ENCODE assay signal across 8 cellular contexts in genomic region chr16:29227756-29228663, GRCh38.
A peak's percentile ranks its signal among the peaks of the same experiment; 100 is the strongest.
DNase-seq lines count a peak whose midpoint lies in the region; ATAC-seq, FAIRE-seq and TF ChIP-seq lines count a peak whose summit lies in the region.
"Not testable (repeated sequence)": the region's sequence is repeated elsewhere in the genome, so short reads cannot be mapped to it uniquely, and the experiment has no call there.

No MANE protein-coding gene starts in this region.

- H3K36me3 Mint-ChIP-seq in activated naive CD4-positive, alpha-beta T cell treated with anti-CD3 and anti-CD28 coated beads, Interleukin-2, amount 50 U/mL, for 72 hours; nephron progenitor cell (ENCODE audit: low read depth): not testable (repeated sequence)
- H3K36me3 Mint-ChIP-seq in stimulated activated naive B cell treated with anti-CD40 and anti-IgM and Interleukin-4, amounts not matched to agents 10 μg/mL and 1 μg/mL and 100 μg/mL, for 72 hours, result peaks cover 19 to 21% of the 10 kb centered on the region in 2 donors

- H3K4me1 Mint-ChIP-seq in nephron progenitor cell, result peaks cover 24% of the 10 kb centered on the region
- H3K4me1 Mint-ChIP-seq in stimulated activated naive B cell treated with anti-CD40 and anti-IgM and Interleukin-4, amounts not matched to agents 10 μg/mL and 1 μg/mL and 100 μg/mL, for 72 hours, result peaks cover 9 to 18% of the 10 kb centered on the region in 2 donors

- H3K27me3 Mint-ChIP-seq in nephron progenitor cell (ENCODE audit: low read depth, poor library complexity), result peaks cover 21% of the 10 kb centered on the region
- not testable (repeated sequence) for H3K27me3 Mint-ChIP-seq in stimulated activated naive B cell treated with anti-CD40 and anti-IgM and Interleukin-4, amounts not matched to agents 10 μg/mL and 1 μg/mL and 100 μg/mL, for 72 hours

- H3K4me3 Mint-ChIP-seq in nephron progenitor cell; stimulated activated naive B cell treated with anti-CD40 and anti-IgM and Interleukin-4, amounts not matched to agents 10 μg/mL and 1 μg/mL and 100 μg/mL, for 72 hours: not testable (repeated sequence)

- peak; percentile 20 for TF ChIP-seq CTCF in D721Med (IDR thresholded peaks at IDR 0.05; ENCODE audit: insufficient read depth, missing control alignments)
- TF ChIP-seq CTCF in nephron progenitor cell (IDR thresholded peaks at IDR 0.05), result peak; percentile 35

- not testable (repeated sequence) for FAIRE-seq in D721Med (lab: Jason Lieb, UNC)

- not testable (repeated sequence) for H3K9me3 Mint-ChIP-seq in activated naive CD4-positive, alpha-beta T cell treated with anti-CD3 and anti-CD28 coated beads, Interleukin-2, amount 50 U/mL, for 72 hours; stimulated activated naive B cell treated with anti-CD40 and anti-IgM and Interleukin-4, amounts not matched to agents 10 μg/mL and 1 μg/mL and 100 μg/mL, for 72 hours
- H3K9me3 Mint-ChIP-seq in nephron progenitor cell, result peaks cover 16% of the 10 kb centered on the region

- H3K27ac Mint-ChIP-seq in activated naive CD4-positive, alpha-beta T cell treated with anti-CD3 and anti-CD28 coated beads, Interleukin-2, amount 50 U/mL, for 72 hours, result peak overlapping the region in 1 of 2 donors; percentile 44
- not testable (repeated sequence) for H3K27ac Mint-ChIP-seq in nephron progenitor cell; stimulated activated naive B cell treated with anti-CD40 and anti-IgM and Interleukin-4, amounts not matched to agents 10 μg/mL and 1 μg/mL and 100 μg/mL, for 72 hours

- peak; percentile 65 for ATAC-seq in HG03103 (IDR thresholded peaks at IDR 0.05; ENCODE audit: low read depth, unreplicated experiment)
- peak; percentile 94 to 97 for ATAC-seq in activated naive CD4-positive, alpha-beta T cell treated with anti-CD3 and anti-CD28 coated beads, Interleukin-2, amount 50 U/mL, for 72 hours
- ATAC-seq in stimulated activated naive B cell treated with anti-CD40 and anti-IgM and Interleukin-4, amounts not matched to agents 10 μg/mL and 1 μg/mL and 100 μg/mL, for 72 hours (replicated peaks), result peak; percentile 100

- not testable (repeated sequence) for DNase-seq in D721Med (ENCODE audit: insufficient read length, low spot score)
- DNase-seq in NCI-H2227 (lab: John Stamatoyannopoulos, UW; ENCODE audit: unreplicated experiment) (peak; percentile 16), T-helper 9 cell (peak; percentile 7), globus pallidus (ENCODE audit: low spot score) (peak; percentile 47), nephron progenitor cell (peak; percentile 53)
- DNase-seq in activated naive CD4-positive, alpha-beta T cell treated with anti-CD3 and anti-CD28 coated beads, Interleukin-2, amount 50 U/mL, for 72 hours (ENCODE audit: low spot score in 2 of 2), result peak; percentile 33 to 56
- DNase-seq in stimulated activated naive B cell treated with anti-CD40 and anti-IgM and Interleukin-4, amounts not matched to agents 10 μg/mL and 1 μg/mL and 100 μg/mL, for 72 hours, result peak; percentile 61
